Comparison of ENCODE assay signal across 16 cellular contexts in genomic region chr17:32388613-32389459, GRCh38.
"Had no signal": no experiment of that assay in that cellular context is flagged by ENCODE, and none has a peak within 500 bp of the region (broad histone marks: within the 10 kb centered on the region; RNA-seq: fewer than 3 reads in every experiment).

No MANE protein-coding gene starts in this region.

- H3K36me3 ChIP-seq: prostate gland, transverse colon, vagina, WERI-Rb-1 had no signal

- DNase-seq: activated CD4-positive, alpha-beta T cell treated with anti-CD3 and anti-CD28 coated beads, Interleukin-2, amount 50 U/mL, for 4 hours; activated naive CD4-positive, alpha-beta T cell treated with anti-CD3 and anti-CD28 coated beads for 36 hours; activated naive CD8-positive, alpha-beta T cell treated with anti-CD3 and anti-CD28 coated beads, Interleukin-2, amount 50 U/mL, for 24 hours; activated T-cell treated with anti-CD3 and anti-CD28 coated beads for 4 hours; effector CD8-positive, alpha-beta T cell; foreskin fibroblast; left lung; T-helper 17 cell; transverse colon; WERI-Rb-1 had no signal

- H3K4me3 ChIP-seq: esophagus muscularis mucosa, left lung, prostate gland, right atrium auricular region, transverse colon, vagina had no signal

- H3K9me3 Mint-ChIP-seq: activated naive CD4-positive, alpha-beta T cell treated with anti-CD3 and anti-CD28 coated beads for 36 hours; activated naive CD8-positive, alpha-beta T cell treated with anti-CD3 and anti-CD28 coated beads, Interleukin-2, amount 50 U/mL, for 24 hours; dendritic cell treated with granulocyte-macrophage colony-stimulating factor and Interleukin-4, amounts not matched to agents 40 ng/mL and 50 ng/mL, for 4 days; stimulated activated naive CD8-positive, alpha-beta T cell treated with anti-CD3 and anti-CD28 coated beads, Interleukin-15, Interleukin-2, amounts not matched to agents 100 ng/mL and 50 ng/mL, for 24 hours had no signal

- H3K27me3 Mint-ChIP-seq: activated naive CD8-positive, alpha-beta T cell treated with anti-CD3 and anti-CD28 coated beads, Interleukin-2, amount 50 U/mL, for 24 hours; dendritic cell treated with granulocyte-macrophage colony-stimulating factor and Interleukin-4, amounts not matched to agents 40 ng/mL and 50 ng/mL, for 4 days; stimulated activated naive CD8-positive, alpha-beta T cell treated with anti-CD3 and anti-CD28 coated beads, Interleukin-15, Interleukin-2, amounts not matched to agents 100 ng/mL and 50 ng/mL, for 24 hours; T-helper 17 cell had no signal

- H3K4me1 Mint-ChIP-seq: activated naive CD8-positive, alpha-beta T cell treated with anti-CD3 and anti-CD28 coated beads, Interleukin-2, amount 50 U/mL, for 24 hours had no signal

- H3K27me3 ChIP-seq: esophagus muscularis mucosa, left lung, right atrium auricular region, transverse colon, vagina had no signal

- H3K4me1 ChIP-seq: esophagus muscularis mucosa, left lung, prostate gland, right atrium auricular region, transverse colon, vagina had no signal

- H3K27ac ChIP-seq: esophagus muscularis mucosa, left lung, prostate gland, right atrium auricular region, transverse colon, vagina, WERI-Rb-1 had no signal

- H3K4me3 Mint-ChIP-seq: activated naive CD4-positive, alpha-beta T cell treated with anti-CD3 and anti-CD28 coated beads for 36 hours; activated naive CD8-positive, alpha-beta T cell treated with anti-CD3 and anti-CD28 coated beads, Interleukin-2, amount 50 U/mL, for 24 hours; dendritic cell treated with granulocyte-macrophage colony-stimulating factor and Interleukin-4, amounts not matched to agents 40 ng/mL and 50 ng/mL, for 4 days; stimulated activated naive CD8-positive, alpha-beta T cell treated with anti-CD3 and anti-CD28 coated beads, Interleukin-15, Interleukin-2, amounts not matched to agents 100 ng/mL and 50 ng/mL, for 24 hours; T-helper 17 cell had no signal

- H3K27ac Mint-ChIP-seq: activated naive CD4-positive, alpha-beta T cell treated with anti-CD3 and anti-CD28 coated beads for 36 hours; activated naive CD8-positive, alpha-beta T cell treated with anti-CD3 and anti-CD28 coated beads, Interleukin-2, amount 50 U/mL, for 24 hours; dendritic cell treated with granulocyte-macrophage colony-stimulating factor and Interleukin-4, amounts not matched to agents 40 ng/mL and 50 ng/mL, for 4 days; T-helper 17 cell had no signal

- H3K9me3 ChIP-seq: esophagus muscularis mucosa, left lung, prostate gland, right atrium auricular region, transverse colon, vagina had no signal
